ENCODE assay signal across 27 cellular contexts in the genomic region with DNA sequence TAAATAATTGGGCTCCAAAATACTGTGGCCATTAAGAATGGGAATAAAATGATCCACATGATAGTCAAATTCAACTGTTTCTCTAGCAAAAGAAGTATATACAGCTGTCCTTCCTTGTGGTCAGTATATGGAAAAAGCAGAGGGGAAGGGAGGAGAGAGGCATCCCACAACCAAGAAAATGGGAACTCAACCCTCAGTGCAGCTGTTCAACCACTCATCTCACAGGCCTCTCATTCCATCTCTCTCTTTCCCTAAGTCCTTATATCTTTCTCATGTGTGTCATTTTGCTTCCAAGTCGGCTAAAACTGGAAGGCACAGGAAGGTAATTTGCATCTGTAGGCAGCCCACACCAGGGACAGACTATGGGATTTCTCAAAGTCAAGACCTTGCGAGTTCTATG. TPM values are rescaled to one million over a fixed set of nuclear protein-coding genes. Genes with fewer than 3 reads are reported as not detected.
"Had no signal": no experiment of that assay in that cellular context is flagged by ENCODE, and none has a peak within 500 bp of the region (broad histone marks: within the 10 kb centered on the region; RNA-seq: fewer than 3 reads in every experiment).

No MANE protein-coding gene starts in this region.

- H3K36me3 Mint-ChIP-seq: mesothelial cell of epicardium had no signal

- H3K4me1 ChIP-seq: body of pancreas, left lung, right lobe of liver, spleen, testis, uterus had no signal

- H3K4me3 Mint-ChIP-seq: activated CD8-positive, alpha-beta T cell treated with anti-CD3 and anti-CD28 coated beads, Interleukin-2, amount 10 ng/mL, durations not matched to agents 7 days and 5 days; activated naive CD8-positive, alpha-beta T cell treated with anti-CD3 and anti-CD28 coated beads, Interleukin-2, amount 50 U/mL, for 24 hours; activated T-helper 1 cell treated with anti-CD3 and anti-CD28 coated beads, Interleukin-12 subunit alpha, Interleukin-12 subunit beta, Interleukin-2, Interleukin-4 antibody, amounts not matched to agents 30 ng/mL and 10 ng/mL and 1 ng/mL, durations not matched to agents 14 hours and 24 hours and 36 hours; mesothelial cell of epicardium; T-helper 2 cell treated with Interferon-gamma antibody and Interleukin-4, amounts not matched to agents 5 μg/mL and 100 μg/mL, for 36 hours had no signal

- H3K9me3 Mint-ChIP-seq: activated naive CD8-positive, alpha-beta T cell treated with anti-CD3 and anti-CD28 coated beads, Interleukin-2, amount 50 U/mL, for 24 hours; activated T-helper 1 cell treated with anti-CD3 and anti-CD28 coated beads, Interleukin-12 subunit alpha, Interleukin-12 subunit beta, Interleukin-2, Interleukin-4 antibody, amounts not matched to agents 30 ng/mL and 10 ng/mL and 1 ng/mL, durations not matched to agents 14 hours and 24 hours and 36 hours; mesothelial cell of epicardium; T-helper 2 cell treated with Interferon-gamma antibody and Interleukin-4, amounts not matched to agents 5 μg/mL and 100 μg/mL, for 36 hours had no signal

- H3K36me3 ChIP-seq: esophagus muscularis mucosa, left lung, right lobe of liver, spleen, uterus, WERI-Rb-1 had no signal

- H3K4me1 Mint-ChIP-seq: activated naive CD8-positive, alpha-beta T cell treated with anti-CD3 and anti-CD28 coated beads, Interleukin-2, amount 50 U/mL, for 24 hours; mesothelial cell of epicardium had no signal

- H3K4me3 ChIP-seq: body of pancreas, esophagus muscularis mucosa, left lung, lung, right lobe of liver, spleen, testis, uterus had no signal

- DNase-seq: activated CD4-positive, alpha-beta T cell treated with anti-CD3 and anti-CD28 coated beads, Interleukin-2, amount 50 U/mL, for 1 hour; activated CD4-positive, CD25-positive, alpha-beta regulatory T cell treated with anti-CD3 and anti-CD28 coated beads, Interleukin-2, amount 50 U/mL, for 72 hours; activated CD8-positive, alpha-beta T cell treated with anti-CD3 and anti-CD28 coated beads, Interleukin-2, amount 10 ng/mL, durations not matched to agents 7 days and 5 days; activated gamma-delta T cell; activated naive CD4-positive, alpha-beta T cell treated with anti-CD3 and anti-CD28 coated beads, Interleukin-2, amount 50 U/mL, for 16 hours; activated naive CD8-positive, alpha-beta T cell treated with anti-CD3 and anti-CD28 coated beads, Interleukin-2, amount 50 U/mL, for 24 hours; body of pancreas; hippocampal formation; kidney glomerular epithelial cell; left lung; occipital lobe; right lobe of liver; spleen; stimulated activated CD4-positive, alpha-beta T cell treated with anti-CD3 and anti-CD28 coated beads, Interleukin-4, amount 100 ng/mL, for 1 hour; stimulated activated naive CD4-positive, alpha-beta T cell; testis; trophoblast cell; uterus; WERI-Rb-1 had no signal

- FAIRE-seq: frontal cortex, TTC549 had no signal

- ATAC-seq: activated CD8-positive, alpha-beta T cell treated with anti-CD3 and anti-CD28 coated beads, Interleukin-2, amount 10 ng/mL, durations not matched to agents 7 days and 5 days; activated naive CD8-positive, alpha-beta T cell treated with anti-CD3 and anti-CD28 coated beads, Interleukin-2, amount 50 U/mL, for 24 hours; body of pancreas; left lung; right lobe of liver had no signal

- H3K27me3 Mint-ChIP-seq: activated naive CD8-positive, alpha-beta T cell treated with anti-CD3 and anti-CD28 coated beads, Interleukin-2, amount 50 U/mL, for 24 hours had no signal

- H3K27me3 ChIP-seq: body of pancreas, esophagus muscularis mucosa, left lung, right lobe of liver, spleen, testis, uterus had no signal

- H3K27ac ChIP-seq: body of pancreas, esophagus muscularis mucosa, left lung, right lobe of liver, spleen, testis, uterus, WERI-Rb-1 had no signal

- H3K9me3 ChIP-seq: body of pancreas, esophagus muscularis mucosa, left lung, right lobe of liver, spleen, testis, uterus had no signal

- H3K27ac Mint-ChIP-seq: activated CD8-positive, alpha-beta T cell treated with anti-CD3 and anti-CD28 coated beads, Interleukin-2, amount 10 ng/mL, durations not matched to agents 7 days and 5 days; activated naive CD8-positive, alpha-beta T cell treated with anti-CD3 and anti-CD28 coated beads, Interleukin-2, amount 50 U/mL, for 24 hours; activated T-helper 1 cell treated with anti-CD3 and anti-CD28 coated beads, Interleukin-12 subunit alpha, Interleukin-12 subunit beta, Interleukin-2, Interleukin-4 antibody, amounts not matched to agents 30 ng/mL and 10 ng/mL and 1 ng/mL, durations not matched to agents 14 hours and 24 hours and 36 hours; mesothelial cell of epicardium; T-helper 2 cell treated with Interferon-gamma antibody and Interleukin-4, amounts not matched to agents 5 μg/mL and 100 μg/mL, for 36 hours had no signal

RNA-seq across cellular contexts. Expression of a gene that starts 43.2 kb away (rescaled TPM):
- total RNA-seq: activated CD8-positive, alpha-beta T cell treated with anti-CD3 and anti-CD28 coated beads, Interleukin-2, amount 10 ng/mL, durations not matched to agents 7 days and 5 days; activated T-helper 1 cell treated with anti-CD3 and anti-CD28 coated beads, Interleukin-12 subunit alpha, Interleukin-12 subunit beta, Interleukin-2, Interleukin-4 antibody, amounts not matched to agents 30 ng/mL and 10 ng/mL and 1 ng/mL, durations not matched to agents 14 hours and 24 hours and 36 hours; body of pancreas; cardiac septum; esophagus muscularis mucosa; left lung; right lobe of liver; spleen; uterus had no signal
